7 cellular contexts compared by ENCODE assay signal in genomic region chr10:79781584-79781983, GRCh38. TPM values are rescaled to one million over a fixed set of nuclear protein-coding genes. Genes with fewer than 3 reads are reported as not detected.
"Had no signal": no experiment of that assay in that cellular context is flagged by ENCODE, and none has a peak within 500 bp of the region (broad histone marks: within the 10 kb centered on the region; RNA-seq: fewer than 3 reads in every experiment).

No MANE protein-coding gene starts in this region.

RNA-seq across cellular contexts. Expression of gene NUTM2E, which starts 45.0 kb away (rescaled TPM):
- total RNA-seq: natural killer cell treated with Interleukin-12 subunit alpha and Interleukin-12 subunit beta and Interleukin-15 and Interleukin-18, amount 100 ng/mL, for 72 hours; renal cortical epithelial cell; sciatic nerve; suprapubic skin; vagina had no signal
- polyA plus RNA-seq: naive thymus-derived CD8-positive, alpha-beta T cell; right cardiac atrium had no signal
